In the genomic region with DNA sequence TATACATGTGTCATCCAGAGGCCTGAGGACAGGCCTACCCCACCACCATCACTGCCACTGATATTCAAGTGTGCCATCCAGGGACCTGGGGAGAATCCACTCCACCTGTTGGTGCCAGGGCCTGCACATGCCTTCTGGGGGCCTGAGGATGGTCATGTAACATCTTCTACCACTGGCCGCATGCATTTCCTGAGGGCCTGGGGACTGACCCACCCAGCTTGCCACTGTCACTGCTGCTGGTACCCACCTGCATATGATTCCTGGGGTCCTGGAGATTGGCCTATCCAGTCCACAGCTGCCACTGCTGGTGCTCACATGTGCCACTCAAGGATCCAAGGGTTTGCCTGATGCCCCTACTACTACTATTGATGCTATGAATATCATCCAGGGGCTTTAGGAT, we compare ENCODE assay signal across 7 cellular contexts.
"Had no signal": no experiment of that assay in that cellular context is flagged by ENCODE, and none has a peak within 500 bp of the region (broad histone marks: within the 10 kb centered on the region; RNA-seq: fewer than 3 reads in every experiment).

No MANE protein-coding gene starts in this region.

- H3K27ac ChIP-seq: HL-60 had no signal

- H3K27me3 Mint-ChIP-seq: IgD-negative memory B cell had no signal

- H3K4me3 ChIP-seq: K562 had no signal

- DNase-seq: IMR-90, KBM-7, KG1 had no signal

- H3K27ac Mint-ChIP-seq: IgD-negative memory B cell had no signal

- H3K4me1 Mint-ChIP-seq: IgD-negative memory B cell had no signal

- ATAC-seq: HepG2, K562 had no signal

- H3K36me3 Mint-ChIP-seq: IgD-negative memory B cell had no signal
